Comparison of ENCODE assay signal across 23 cellular contexts in the genomic region with DNA sequence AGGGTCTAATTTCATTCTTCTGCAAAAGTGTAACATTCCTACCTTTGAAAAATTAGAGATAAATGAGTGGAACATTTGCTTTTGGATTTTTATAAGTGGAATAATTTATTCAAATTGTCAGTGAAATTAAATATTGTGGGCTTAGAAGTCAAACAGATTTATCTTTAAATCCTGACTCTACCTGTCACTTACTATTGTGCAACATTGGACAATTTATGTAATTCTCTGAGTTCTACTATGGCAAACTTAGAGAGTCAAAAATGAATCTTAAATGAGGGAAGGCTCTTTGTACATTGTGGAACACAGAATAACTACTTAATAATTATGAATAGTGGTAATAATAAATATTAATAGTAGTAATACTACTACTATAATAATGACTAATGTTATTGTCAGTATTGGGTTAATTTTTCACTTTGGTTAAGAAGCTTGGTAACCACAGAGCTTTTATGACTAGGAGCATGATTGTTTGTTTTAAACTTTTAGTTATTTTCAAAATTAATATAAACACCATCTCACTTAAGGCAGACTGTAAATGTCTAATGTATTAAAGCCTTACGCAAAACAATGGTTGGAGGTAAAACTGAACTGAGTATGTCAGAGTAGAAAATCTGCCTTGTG.
DNase-seq lines count a peak whose midpoint lies in the region; ATAC-seq lines count a peak whose summit lies in the region.
"Had no signal": no experiment of that assay in that cellular context is flagged by ENCODE, and none has a peak within 500 bp of the region (broad histone marks: within the 10 kb centered on the region; RNA-seq: fewer than 3 reads in every experiment).

No MANE protein-coding gene starts in this region.

- ATAC-seq in GM18861 (IDR thresholded peaks at IDR 0.05; ENCODE audit: unreplicated experiment): peak; percentile 79
- peak; percentile 60 for ATAC-seq in GM21619 (IDR thresholded peaks at IDR 0.05; ENCODE audit: unreplicated experiment)
- peak; percentile 42 for ATAC-seq in HG03159 (IDR thresholded peaks at IDR 0.05; ENCODE audit: unreplicated experiment)
- peak; percentile 41 for ATAC-seq in HG03558 (IDR thresholded peaks at IDR 0.05; ENCODE audit: extremely low read depth, unreplicated experiment)
- ATAC-seq: GM12878, Panc1 had no signal

- DNase-seq in germinal center (ENCODE audit: low spot score) (no peak), EL (no peak), DMS79 (lab: John Stamatoyannopoulos, UW) (no peak)
- DNase-seq in stimulated activated naive CD4-positive, alpha-beta T cell treated with Interleukin-2 at 50 U/mL for 16 hours (lab: John Stamatoyannopoulos, UW): no peak
- DNase-seq: CD4-positive, CD25-positive, alpha-beta regulatory T cell; GDM1; KG1; MG63; NCI-H1417; NCI-H1694; NCI-H2029 treated with DMSO at 0.1 percent for 48 hours; NCI-H2227 treated with DMSO at 0.1 percent for 48 hours; NCI-H69; SIG-M5; SK-N-SH; SW 1271; T-helper 9 cell had no signal
